ENCODE assay signal across 27 cellular contexts in genomic region chr1:156258859-156259258, GRCh38. TPM values are rescaled to one million over a fixed set of nuclear protein-coding genes. Genes with fewer than 3 reads are reported as not detected.
"Had no signal": no experiment of that assay in that cellular context is flagged by ENCODE, and none has a peak within 500 bp of the region (broad histone marks: within the 10 kb centered on the region; RNA-seq: fewer than 3 reads in every experiment).

No MANE protein-coding gene starts in this region.

- H3K79me2 ChIP-seq: parathyroid adenoma had no signal

- DNase-seq: caudate nucleus; cerebellar nuclear complex; esophagus squamous epithelium; head of caudate nucleus; left cardiac atrium; left lung; mesendoderm; midbrain; naive thymus-derived CD4-positive, alpha-beta T cell; small intestine; stimulated activated CD4-positive, alpha-beta T cell treated with anti-CD3 and anti-CD28 coated beads, Interleukin-15, amount 100 ng/mL, for 24 hours; stimulated activated CD4-positive, alpha-beta T cell treated with anti-CD3 and anti-CD28 coated beads, Interleukin-4, amount 100 ng/mL, for 24 hours; stimulated activated naive CD4-positive, alpha-beta T cell treated with Interleukin-2 at 50 U/mL for 16 hours; stomach; transverse colon; upper lobe of right lung; uterus had no signal

- H3K4me3 Mint-ChIP-seq: dendritic cell treated with granulocyte-macrophage colony-stimulating factor and Interleukin-4, amounts not matched to agents 40 ng/mL and 50 ng/mL, for 4 days; naive thymus-derived CD4-positive, alpha-beta T cell; nephron; neural progenitor cell; stimulated activated effector memory CD8-positive, alpha-beta T cell treated with anti-CD3 and anti-CD28 coated beads, Interleukin-12 subunit alpha, Interleukin-12 subunit beta, amount 100 ng/mL, for 72 hours had no signal

- ATAC-seq: left cardiac atrium; left lung; naive thymus-derived CD4-positive, alpha-beta T cell; right lobe of liver; stimulated activated effector memory CD8-positive, alpha-beta T cell treated with anti-CD3 and anti-CD28 coated beads, Interleukin-12 subunit alpha, Interleukin-12 subunit beta, amount 100 ng/mL, for 72 hours; upper lobe of right lung had no signal

- H3K4me2 ChIP-seq: neural progenitor cell had no signal

- H3K27me3 ChIP-seq: esophagus squamous epithelium, left lung, neural progenitor cell, right lobe of liver, stomach, transverse colon, upper lobe of right lung, uterus had no signal

- H3K27ac Mint-ChIP-seq: dendritic cell treated with granulocyte-macrophage colony-stimulating factor and Interleukin-4, amounts not matched to agents 40 ng/mL and 50 ng/mL, for 4 days; nephron; neural progenitor cell; progenitor cell of endocrine pancreas; stimulated activated effector memory CD8-positive, alpha-beta T cell treated with anti-CD3 and anti-CD28 coated beads, Interleukin-12 subunit alpha, Interleukin-12 subunit beta, amount 100 ng/mL, for 72 hours had no signal

- H3K27me3 Mint-ChIP-seq: dendritic cell treated with granulocyte-macrophage colony-stimulating factor and Interleukin-4, amounts not matched to agents 40 ng/mL and 50 ng/mL, for 4 days; naive thymus-derived CD4-positive, alpha-beta T cell; progenitor cell of endocrine pancreas had no signal

- H3K4me1 ChIP-seq: left lung, neural progenitor cell, right lobe of liver, stomach, transverse colon, upper lobe of right lung, uterus had no signal

- H3K9me3 ChIP-seq: esophagus squamous epithelium, left lung, right lobe of liver, stomach, transverse colon, upper lobe of right lung, uterus had no signal

- H3K9ac ChIP-seq: neural progenitor cell, parathyroid adenoma had no signal

- H3K4me1 Mint-ChIP-seq: nephron, neural progenitor cell had no signal

- H3K36me3 ChIP-seq: uterus had no signal

- FAIRE-seq: colon, frontal cortex, small intestine had no signal

- H3K4me3 ChIP-seq: esophagus squamous epithelium, left lung, neural progenitor cell, right lobe of liver, stomach, transverse colon, upper lobe of right lung, uterus had no signal

- H3K27ac ChIP-seq: esophagus squamous epithelium, left lung, neural progenitor cell, parathyroid adenoma, right lobe of liver, stomach, transverse colon, upper lobe of right lung, uterus had no signal

- H3K9me3 Mint-ChIP-seq: dendritic cell treated with granulocyte-macrophage colony-stimulating factor and Interleukin-4, amounts not matched to agents 40 ng/mL and 50 ng/mL, for 4 days; nephron; neural progenitor cell; stimulated activated effector memory CD8-positive, alpha-beta T cell treated with anti-CD3 and anti-CD28 coated beads, Interleukin-12 subunit alpha, Interleukin-12 subunit beta, amount 100 ng/mL, for 72 hours had no signal

- H2AFZ ChIP-seq: neural progenitor cell, parathyroid adenoma had no signal

RNA-seq across cellular contexts. Expression of gene BGLAP, which starts 16.9 kb away (rescaled TPM):
- total RNA-seq: frontal cortex, kidney epithelial cell, stomach had no signal
